ENCODE assay signal across 8 cellular contexts in the genomic region with DNA sequence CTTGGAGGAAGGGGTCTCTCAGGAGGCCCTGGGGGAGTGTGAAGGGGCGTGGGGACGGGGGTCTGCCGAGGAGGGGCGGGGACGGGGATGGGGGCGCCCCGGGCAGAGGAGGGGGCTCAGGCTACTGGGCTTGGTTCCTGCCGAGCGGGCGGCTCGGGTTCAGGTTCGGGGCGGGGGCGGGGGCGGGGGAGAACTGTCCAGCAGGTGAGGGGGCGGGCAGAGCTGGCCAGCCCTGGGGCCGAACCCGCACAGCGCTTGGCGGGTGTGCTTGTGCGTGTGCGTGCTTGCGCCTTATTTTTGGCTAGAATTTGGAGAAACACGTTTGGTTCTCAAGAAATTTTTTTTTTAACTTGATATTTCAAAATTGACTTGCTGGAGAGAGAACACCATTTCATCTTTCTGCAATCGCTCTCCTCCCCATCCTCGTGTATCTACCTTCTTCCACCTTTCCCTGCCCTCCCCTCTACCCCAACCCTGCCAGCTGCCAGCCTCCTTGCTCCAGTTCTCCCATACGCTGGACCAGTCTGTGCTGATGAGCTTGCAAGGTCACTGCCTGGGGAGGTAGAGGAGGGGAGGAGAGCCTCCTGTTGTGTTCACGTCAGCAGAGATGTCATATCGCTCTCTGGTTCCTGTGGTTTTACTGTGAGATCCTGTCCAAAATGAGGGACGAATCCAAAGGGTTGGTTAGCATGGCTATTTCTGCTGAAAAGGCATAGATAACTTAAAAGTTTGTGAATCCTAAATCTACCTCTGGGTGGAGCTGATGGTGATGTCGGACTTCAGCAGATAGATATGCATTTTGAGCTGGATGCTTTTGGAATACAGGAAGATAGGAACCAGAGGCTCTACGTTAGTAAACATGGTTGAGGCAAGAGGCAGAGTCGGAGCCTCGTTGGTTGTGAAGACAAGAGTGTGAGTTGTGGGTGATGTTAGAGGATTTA. TPM values are rescaled to one million over a fixed set of nuclear protein-coding genes. Genes with fewer than 3 reads are reported as not detected.
DNase-seq lines count a peak whose midpoint lies in the region; ATAC-seq, FAIRE-seq and TF ChIP-seq lines count a peak whose summit lies in the region.

No MANE protein-coding gene starts in this region.

- intact Hi-C loops in endothelial cell of umbilical vein (cut with micrococcal nuclease): loop anchor here (1.0 kb wide), 1 partner anchor 85 kb away; no protein-coding TSS in a partner anchor
- intact Hi-C loops in upper lobe of right lung (cut with DNase I): loop anchor here (10.0 kb wide), 1 partner anchor 84 kb away; the partner anchor contains the start of gene MYBPC3

- no peaks in the 10 kb centered on the region for H4K20me1 ChIP-seq in endothelial cell of umbilical vein (replicated peaks; ENCODE audit: control insufficient read depth, extremely low read depth, insufficient read depth, low read length)

- CTCF ChIA-PET in endothelial cell of umbilical vein (lab: Charles Lee): interaction anchor here (0.9 to 4.9 kb wide), 8 partner anchors 12 to 142 kb away, joined by 3 to 25 read pairs (median 5); partner anchors contain the start of genes ACP2 and NR1H3

- peaks cover 25% of the 10 kb centered on the region for H3K79me2 ChIP-seq in endothelial cell of umbilical vein (ENCODE audit: control insufficient read depth, insufficient read depth, low read length)

- H3K9ac ChIP-seq in endothelial cell of umbilical vein (replicated peaks; ENCODE audit: extremely low read depth, insufficient read depth, low read length): peak overlapping the region; percentile 79
- H3K9ac ChIP-seq in mucosa of stomach (ENCODE audit: low read length): peak overlapping the region; percentile 74

- H3K4me2 ChIP-seq in endothelial cell of umbilical vein (ENCODE audit: insufficient read depth, low read length): peak overlapping the region; percentile 68

- POLR2A ChIA-PET in endothelial cell of umbilical vein (lab: Charles Lee): interaction anchor here (0.6 to 1.0 kb wide), 3 partner anchors 22 to 56 kb away, joined by 3 to 11 read pairs (median 3); partner anchors contain the start of genes ACP2 and DDB2

- H3K4me3 ChIP-seq in endothelial cell of umbilical vein (replicated peaks in 1 of 3; ENCODE audit: insufficient read depth in 1 of 3, low read depth in 1 of 3, low read length in 3 of 3) (peak overlapping the region; percentile 70 to 93 (median 73)), mucosa of stomach (ENCODE audit: low read length) (no peak overlapping the region), upper lobe of right lung (peak overlapping the region; percentile 80)

- BruUV-seq in endothelial cell of umbilical vein (replicated peaks; lab: Mats Ljungman, UMichigan): TSS peak; percentile 19

- H3K36me3 ChIP-seq in endothelial cell of umbilical vein (ENCODE audit: control insufficient read depth in 2 of 2, extremely low read depth in 1 of 2, insufficient read depth in 2 of 2, low read length in 2 of 2) (peaks cover 0 to 9% of the 10 kb centered on the region in 2 experiments), mucosa of stomach (ENCODE audit: control insufficient read depth, insufficient read depth, low read length) (no peaks in the 10 kb centered on the region), upper lobe of right lung (peaks cover 19% of the 10 kb centered on the region)

- dilution Hi-C loops in endothelial cell of umbilical vein (cut with MboI; ENCODE audit: extremely low pct_ligation_motif_present, low sequenced_read_pairs): no loop called here

- peak overlapping the region; percentile 63 for H2AFZ ChIP-seq in endothelial cell of umbilical vein (ENCODE audit: low read depth, low read length)

- H3K9me3 ChIP-seq in endothelial cell of umbilical vein (replicated peaks; ENCODE audit: control insufficient read depth, insufficient read depth, low read length) (no peaks in the 10 kb centered on the region), mucosa of stomach (ENCODE audit: control insufficient read depth, low read length) (no peaks in the 10 kb centered on the region), upper lobe of right lung (no peaks in the 10 kb centered on the region)

- TF ChIP-seq CTCF in endothelial cell of umbilical vein (IDR thresholded peaks at IDR 0.05; ENCODE audit: extremely low read depth in 1 of 2, insufficient read depth in 1 of 2, low read depth in 1 of 2, low read length in 2 of 2) (no peak), upper lobe of right lung (IDR thresholded peaks at IDR 0.05) (no peak)

- H3K4me1 ChIP-seq in endothelial cell of umbilical vein (ENCODE audit: control insufficient read depth, extremely low read depth, insufficient read depth, low read length) (peaks cover 27% of the 10 kb centered on the region), mucosa of stomach (ENCODE audit: control insufficient read depth, insufficient read depth, low read length) (peaks cover 38% of the 10 kb centered on the region), upper lobe of right lung (peaks cover 35% of the 10 kb centered on the region)

- ATAC-seq in upper lobe of right lung (no peak), GM19395 (IDR thresholded peaks at IDR 0.05; ENCODE audit: unreplicated experiment) (no peak)

- H3K27me3 ChIP-seq in endothelial cell of umbilical vein (ENCODE audit: control insufficient read depth in 2 of 2, insufficient read depth in 2 of 2, low read length in 2 of 2) (no peaks in the 10 kb centered on the region), mucosa of stomach (ENCODE audit: control insufficient read depth, insufficient read depth, low read length) (no peaks in the 10 kb centered on the region), upper lobe of right lung (no peaks in the 10 kb centered on the region)

- peak; percentile 16 for DNase-seq in NCI-H2029 (lab: John Stamatoyannopoulos, UW)
- DNase-seq in NCI-H2029 treated with DMSO at 0.1 percent for 48 hours (lab: John Stamatoyannopoulos, UW): no peak
- DNase-seq in NCI-H1105 treated with DMSO at 0.1 percent for 48 hours (lab: John Stamatoyannopoulos, UW): peak; percentile 44
- DNase-seq in activated CD4-positive, alpha-beta T cell treated with anti-CD3 and anti-CD28 coated beads for 48 hours: peak; percentile 47
- DNase-seq in endothelial cell of umbilical vein (ENCODE audit: low read depth, low spot score): peak; percentile 26
- peak; percentile 67 for DNase-seq in upper lobe of right lung

- FAIRE-seq in endothelial cell of umbilical vein (lab: Jason Lieb, UNC): peak; percentile 75

- no peak for TF ChIP-seq POLR2A in endothelial cell of umbilical vein (IDR thresholded peaks at IDR 0.05; ENCODE audit: low read depth, low read length)

- no peaks in the 10 kb centered on the region for H3K9me1 ChIP-seq in endothelial cell of umbilical vein (replicated peaks; ENCODE audit: control insufficient read depth, extremely low read depth, insufficient read depth, low read length)

- H3K27ac ChIP-seq in endothelial cell of umbilical vein (ENCODE audit: insufficient read depth, low read depth, low read length): peak overlapping the region; percentile 74
- peak overlapping the region; percentile 94 for H3K27ac ChIP-seq in upper lobe of right lung

TF ChIP-seq in endothelial cell of umbilical vein, 7 proteins besides CTCF, POLR2A, EP300 and RAD21 (continues in another document):
- no peak for TF ChIP-seq EZH2 (IDR thresholded peaks at IDR 0.05; ENCODE audit: borderline replicate concordance, low read depth, low read length, severe bottlenecking)
- TF ChIP-seq JUN (IDR thresholded peaks at IDR 0.05; ENCODE audit: borderline replicate concordance, insufficient read depth, insufficient read length, low read depth): no peak
- TF ChIP-seq MYC (IDR thresholded peaks at IDR 0.05; ENCODE audit: low read depth, low read length): no peak

RNA-seq across cellular contexts. Expression of gene MADD, which starts 0.7 kb away (rescaled TPM):
- total RNA-seq in endothelial cell of umbilical vein: 36.8 and 38.5 TPM in 2 replicates
- polyA plus RNA-seq in endothelial cell of umbilical vein: 25.5 and 35.3 TPM in 2 replicates
- polyA plus RNA-seq in endothelial cell of umbilical vein (2011; cell fraction: cytosol; rRNA removed): 15.6 and 17.5 TPM in 2 replicates
- polyA plus RNA-seq in endothelial cell of umbilical vein (2011; cell fraction: nucleus; rRNA removed): 72.4 and 96.5 TPM in 2 replicates
- 24.6 and 25.8 TPM in 2 replicates for polyA plus RNA-seq in endothelial cell of umbilical vein (2012)
- polyA minus RNA-seq in endothelial cell of umbilical vein: 73.1 and 89.7 TPM in 2 replicates
- 54.2 TPM for polyA minus RNA-seq in endothelial cell of umbilical vein (2011; cell fraction: cytosol; rRNA and poly(A)+ RNA removed)
- 60.8 and 96.7 TPM in 2 replicates for polyA minus RNA-seq in endothelial cell of umbilical vein (2011; cell fraction: nucleus; rRNA and poly(A)+ RNA removed)
- total RNA-seq in upper lobe of right lung: 50.1 TPM

RNA-seq across cellular contexts. Expression of gene NR1H3, which starts 12.8 kb away (rescaled TPM):
- total RNA-seq in endothelial cell of umbilical vein (7.4 and 9.8 TPM in 2 replicates), upper lobe of right lung (44.1 TPM)
- polyA plus RNA-seq in endothelial cell of umbilical vein: 16.3 and 19.1 TPM in 2 replicates
- polyA plus RNA-seq in endothelial cell of umbilical vein (2011; cell fraction: cytosol; rRNA removed): 12.3 and 14.0 TPM in 2 replicates
- polyA plus RNA-seq in endothelial cell of umbilical vein (2011; cell fraction: nucleus; rRNA removed): 22.8 and 30.1 TPM in 2 replicates
- 7.4 and 8.4 TPM in 2 replicates for polyA plus RNA-seq in endothelial cell of umbilical vein (2012)
- 12.0 and 19.2 TPM in 2 replicates for polyA minus RNA-seq in endothelial cell of umbilical vein
- polyA minus RNA-seq in endothelial cell of umbilical vein (2011; cell fraction: cytosol; rRNA and poly(A)+ RNA removed): 50.5 TPM
- polyA minus RNA-seq in endothelial cell of umbilical vein (2011; cell fraction: nucleus; rRNA and poly(A)+ RNA removed): 7.1 and 7.2 TPM in 2 replicates

RNA-seq across cellular contexts. Expression of gene ACP2, which starts 22.0 kb away (rescaled TPM):
- total RNA-seq in endothelial cell of umbilical vein (35.6 and 39.7 TPM in 2 replicates), upper lobe of right lung (31.6 TPM)
- 49.2 and 52.6 TPM in 2 replicates for polyA plus RNA-seq in endothelial cell of umbilical vein
- polyA plus RNA-seq in endothelial cell of umbilical vein (2011; cell fraction: cytosol; rRNA removed): 32.4 and 38.2 TPM in 2 replicates
- 44.8 and 56.0 TPM in 2 replicates for polyA plus RNA-seq in endothelial cell of umbilical vein (2011; cell fraction: nucleus; rRNA removed)
- 22.8 and 24.6 TPM in 2 replicates for polyA plus RNA-seq in endothelial cell of umbilical vein (2012)
- polyA minus RNA-seq in endothelial cell of umbilical vein: 36.5 and 42.3 TPM in 2 replicates
- polyA minus RNA-seq in endothelial cell of umbilical vein (2011; cell fraction: cytosol; rRNA and poly(A)+ RNA removed): 26.8 TPM
- polyA minus RNA-seq in endothelial cell of umbilical vein (2011; cell fraction: nucleus; rRNA and poly(A)+ RNA removed): 23.0 and 23.4 TPM in 2 replicates

RNA-seq across cellular contexts. Expression of gene DDB2, which starts 55.8 kb away (rescaled TPM):
- total RNA-seq in endothelial cell of umbilical vein (92.4 and 112 TPM in 2 replicates), upper lobe of right lung (49.6 TPM)
- polyA plus RNA-seq in endothelial cell of umbilical vein: 86.1 and 96.6 TPM in 2 replicates
- polyA plus RNA-seq in endothelial cell of umbilical vein (2011; cell fraction: cytosol; rRNA removed): 70.3 and 77.1 TPM in 2 replicates
- polyA plus RNA-seq in endothelial cell of umbilical vein (2011; cell fraction: nucleus; rRNA removed): 234 and 235 TPM in 2 replicates
- 93.7 and 116 TPM in 2 replicates for polyA plus RNA-seq in endothelial cell of umbilical vein (2012)
- 72.1 and 77.4 TPM in 2 replicates for polyA minus RNA-seq in endothelial cell of umbilical vein
- 45.6 TPM for polyA minus RNA-seq in endothelial cell of umbilical vein (2011; cell fraction: cytosol; rRNA and poly(A)+ RNA removed)
- 58.0 and 75.8 TPM in 2 replicates for polyA minus RNA-seq in endothelial cell of umbilical vein (2011; cell fraction: nucleus; rRNA and poly(A)+ RNA removed)
